Comparison of ENCODE assay signal across 1 cellular context in the genomic region with DNA sequence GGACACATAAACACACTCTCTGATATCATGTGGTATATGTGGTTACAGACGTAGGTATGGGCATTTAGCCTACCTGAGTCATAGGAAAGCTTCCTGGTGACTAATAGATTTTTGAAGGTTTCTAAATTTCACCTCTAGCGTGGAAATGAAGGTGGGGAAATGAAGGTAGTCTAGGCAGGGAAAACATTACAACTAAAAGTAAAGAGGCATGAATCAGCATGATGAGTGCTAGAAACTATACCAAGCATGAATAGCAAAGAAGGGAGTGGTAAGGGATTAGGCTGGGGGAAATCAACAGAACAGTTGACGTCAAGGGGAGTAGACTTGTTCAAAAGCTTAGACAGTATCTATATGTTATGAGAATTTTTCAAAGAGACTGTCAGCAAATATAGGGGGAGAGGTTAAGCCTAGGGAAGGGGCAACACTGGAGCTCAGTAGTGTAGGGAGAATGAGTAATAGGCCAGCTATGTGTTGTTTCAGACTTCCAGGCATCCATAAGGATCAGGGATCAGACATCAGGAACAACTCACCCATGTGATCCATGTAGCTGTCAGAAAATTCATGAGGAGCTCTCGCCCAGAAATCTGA.
TF ChIP-seq lines count a peak whose summit lies in the region.

No MANE protein-coding gene starts in this region.

TF ChIP-seq in IMR-90, 13 proteins besides CTCF, POLR2A, EP300 and RAD21:
- TF ChIP-seq USF2 (IDR thresholded peaks at IDR 0.05; ENCODE audit: low read depth, low read length) = 0 out of 2 replicates have a peak, but pooled peaks have one; percentile 27
- TF ChIP-seq MAFK (IDR thresholded peaks at IDR 0.05; ENCODE audit: low read depth, low read length) = peak; percentile 56; the same call in 1 of the 2 replicates
- TF ChIP-seq ELK1 (IDR thresholded peaks at IDR 0.05; ENCODE audit: borderline replicate concordance, low read depth, low read length) = no peak
- TF ChIP-seq FOS (IDR thresholded peaks at IDR 0.05; ENCODE audit: low read depth, low read length) = peak; percentile 8
- no peak for TF ChIP-seq SMC3 (IDR thresholded peaks at IDR 0.05; ENCODE audit: low read depth, low read length)
- 0 out of 2 replicates have a peak, but pooled peaks have one; percentile 28 for TF ChIP-seq NFE2L2 (IDR thresholded peaks at IDR 0.05; ENCODE audit: low read depth, low read length)
- TF ChIP-seq RFX5 (IDR thresholded peaks at IDR 0.05; ENCODE audit: low read depth, low read length) = no peak
- no peak for TF ChIP-seq CHD1 (IDR thresholded peaks at IDR 0.05; ENCODE audit: low read depth, low read length)
- TF ChIP-seq RCOR1 (IDR thresholded peaks at IDR 0.05; ENCODE audit: insufficient replicate concordance, low read length) = no peak
- TF ChIP-seq CEBPB (IDR thresholded peaks at IDR 0.05; ENCODE audit: low read depth, low read length) = peak; percentile 6; the same call in 1 of the 2 replicates
